19 cellular contexts compared by ENCODE assay signal in the genomic region with DNA sequence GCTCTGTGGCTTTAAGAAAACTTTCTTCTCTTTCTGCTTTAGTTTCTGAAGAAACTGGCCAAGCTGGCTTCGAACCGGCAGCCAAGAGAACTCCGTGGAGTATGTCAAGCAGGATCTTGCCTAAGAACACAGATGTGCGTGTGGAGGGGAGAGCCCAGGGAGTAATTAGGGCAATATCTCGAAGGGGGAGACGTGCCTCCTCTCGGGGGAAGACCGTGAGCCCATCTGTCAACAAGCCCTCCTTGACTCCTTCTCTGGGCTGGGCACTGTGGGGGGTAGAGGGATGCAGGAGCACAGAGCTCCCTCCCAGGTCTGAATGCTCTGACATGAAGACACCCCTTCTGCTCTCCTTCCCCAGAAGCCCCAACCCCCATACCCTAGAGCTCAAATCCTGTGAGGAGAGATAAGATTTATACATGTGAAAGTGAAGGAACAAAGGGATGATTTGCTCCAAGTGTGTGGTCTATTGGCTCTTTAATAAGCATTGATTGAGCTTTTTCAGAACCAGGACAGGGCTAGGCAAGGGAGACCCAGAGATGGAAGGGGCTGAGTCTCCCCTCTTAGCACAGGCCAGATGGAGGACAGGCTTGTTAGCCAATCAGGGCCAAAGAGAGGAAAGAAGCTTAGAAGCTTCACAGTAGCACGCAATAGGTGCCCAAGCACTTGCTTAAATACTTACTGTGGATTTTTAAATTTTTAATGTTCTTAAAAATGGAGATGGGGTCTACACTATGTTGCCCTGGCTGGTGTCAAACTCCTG. TPM values are rescaled to one million over a fixed set of nuclear protein-coding genes. Genes with fewer than 3 reads are reported as not detected.
A peak's percentile ranks its signal among the peaks of the same experiment; 100 is the strongest.
DNase-seq lines count a peak whose midpoint lies in the region; ATAC-seq, FAIRE-seq and TF ChIP-seq lines count a peak whose summit lies in the region.
"Had no signal": no experiment of that assay in that cellular context is flagged by ENCODE, and none has a peak within 500 bp of the region (broad histone marks: within the 10 kb centered on the region; RNA-seq: fewer than 3 reads in every experiment).

No MANE protein-coding gene starts in this region.

- no peaks in the 10 kb centered on the region for H3K79me2 ChIP-seq in astrocyte (ENCODE audit: insufficient read depth, low read length)

- no peak overlapping the region for H3K4me2 ChIP-seq in astrocyte (ENCODE audit: low read length)
- H3K4me2 ChIP-seq: GM23338 had no signal

- H3K36me3 Mint-ChIP-seq in astrocyte (ENCODE audit: low read depth, unreplicated experiment): no peaks in the 10 kb centered on the region

- H3K27me3 ChIP-seq in astrocyte (ENCODE audit: insufficient read depth, low read length): peaks cover 2% of the 10 kb centered on the region

- H3K4me1 ChIP-seq in astrocyte (ENCODE audit: insufficient read depth, low read length) (peaks cover 4% of the 10 kb centered on the region), mucosa of descending colon (ENCODE audit: low read depth) (peaks cover under 1% of the 10 kb centered on the region)

- H4K20me1 ChIP-seq in astrocyte (ENCODE audit: insufficient read depth, low read length): no peaks in the 10 kb centered on the region

- TF ChIP-seq CTCF in astrocyte (IDR thresholded peaks at IDR 0.05; ENCODE audit: insufficient read depth, low read depth, low read length) (no peak), mucosa of descending colon (IDR thresholded peaks at IDR 0.05) (no peak)

- no peak for FAIRE-seq in astrocyte (lab: Jason Lieb, UNC)
- FAIRE-seq: A204.1, GM12892 had no signal

- no peak overlapping the region for H3K27ac Mint-ChIP-seq in astrocyte (ENCODE audit: unreplicated experiment)
- H3K27ac Mint-ChIP-seq: B cell; CD4-positive, alpha-beta T cell; GM23338; H9 had no signal

- peak overlapping the region; percentile 27 for H3K4me3 Mint-ChIP-seq in astrocyte (ENCODE audit: unreplicated experiment)
- H3K4me3 Mint-ChIP-seq: B cell; CD4-positive, alpha-beta T cell; GM23338; H9 had no signal

- no peak overlapping the region for H3K27ac ChIP-seq in astrocyte (ENCODE audit: low read depth, low read length)

- H3K9ac ChIP-seq in astrocyte (ENCODE audit: low read length): no peak overlapping the region

- peak; percentile 100 for DNase-seq in DMS 273 (lab: John Stamatoyannopoulos, UW; ENCODE audit: unreplicated experiment)
- DNase-seq in NCI-H524 treated with DMSO at 0.1 percent for 48 hours (lab: John Stamatoyannopoulos, UW): peak; percentile 90
- no peak for DNase-seq in astrocyte (ENCODE audit: low read depth)
- peak; percentile 66 for DNase-seq in posterior vena cava (ENCODE audit: low spot score)
- no peak for DNase-seq in mucosa of descending colon
- no peak for DNase-seq in stimulated activated CD4-positive, alpha-beta T cell treated with anti-CD3 and anti-CD28 coated beads, Interleukin-2, amount 100 ng/mL, for 48 hours
- DNase-seq in amygdala (lab: John Stamatoyannopoulos, UW): no peak
- DNase-seq in Kasumi-1 (lab: John Stamatoyannopoulos, UW): no peak
- DNase-seq: C1 segment of cervical spinal cord; Calu3; CD4-positive, alpha-beta T cell; DND-41; GDM1; H9 had no signal

- peaks cover 20% of the 10 kb centered on the region for H3K4me1 Mint-ChIP-seq in astrocyte (ENCODE audit: low read depth, unreplicated experiment)
- H3K4me1 Mint-ChIP-seq: B cell, GM23338 had no signal

- ATAC-seq in mucosa of descending colon: no peak
- ATAC-seq: GM23338 had no signal

- H3K36me3 ChIP-seq in astrocyte (ENCODE audit: insufficient read depth, low read length) (no peaks in the 10 kb centered on the region), mucosa of descending colon (ENCODE audit: low read depth) (no peaks in the 10 kb centered on the region)

- no peak overlapping the region for H3K4me3 ChIP-seq in astrocyte (ENCODE audit: insufficient read depth, low read depth, low read length)
- no peak overlapping the region for H3K4me3 ChIP-seq in mucosa of descending colon
- H3K4me3 ChIP-seq: GM23338 had no signal

- intact Hi-C loops in posterior vena cava (cut with DNase I): no loop called here
- intact Hi-C loops in mucosa of descending colon (cut with DNase I, micrococcal nuclease): no loop called here

- H2AFZ ChIP-seq in astrocyte (ENCODE audit: low read depth, low read length): no peak overlapping the region
- H2AFZ ChIP-seq: GM23338 had no signal

- H3K9me3 ChIP-seq in astrocyte (ENCODE audit: insufficient read depth, low read depth, low read length) (peaks cover 15% of the 10 kb centered on the region), mucosa of descending colon (peaks cover 10% of the 10 kb centered on the region)

- H3K9me3 Mint-ChIP-seq in astrocyte (ENCODE audit: unreplicated experiment): peaks cover 5% of the 10 kb centered on the region
- H3K9me3 Mint-ChIP-seq: CD4-positive, alpha-beta T cell had no signal

- H3K27me3 Mint-ChIP-seq in astrocyte (ENCODE audit: low read depth, unreplicated experiment): peaks cover 6% of the 10 kb centered on the region

RNA-seq across cellular contexts. Expression of a gene that starts 37.5 kb away (rescaled TPM):
- total RNA-seq in astrocyte: 0.45 TPM in 1 of 2 replicates, not detected in the other
- not detected for total RNA-seq in posterior vena cava
- total RNA-seq in mucosa of descending colon: 1 to 10 TPM; 1.6 to 5.8 (median 2.0) TPM
- total RNA-seq: B cell; CD4-positive, alpha-beta T cell; GM23338; HT1080 had no signal

Comparison
In these comparisons a context has a peak if more than half of its experiments do, and no peak if none do; other contexts are left out.
1. DNase-seq: peak in DMS 273 (single experiment), NCI-H524 treated with DMSO at 0.1 percent for 48 hours (single experiment) and posterior vena cava (single experiment); none in astrocyte (single experiment), mucosa of descending colon (0 of 3), stimulated activated CD4-positive, alpha-beta T cell treated with anti-CD3 and anti-CD28 coated beads, Interleukin-2, amount 100 ng/mL, for 48 hours (0 of 2), amygdala (0 of 56) and Kasumi-1 (0 of 2).